ENCODE assay signal across 7 cellular contexts in the genomic region with DNA sequence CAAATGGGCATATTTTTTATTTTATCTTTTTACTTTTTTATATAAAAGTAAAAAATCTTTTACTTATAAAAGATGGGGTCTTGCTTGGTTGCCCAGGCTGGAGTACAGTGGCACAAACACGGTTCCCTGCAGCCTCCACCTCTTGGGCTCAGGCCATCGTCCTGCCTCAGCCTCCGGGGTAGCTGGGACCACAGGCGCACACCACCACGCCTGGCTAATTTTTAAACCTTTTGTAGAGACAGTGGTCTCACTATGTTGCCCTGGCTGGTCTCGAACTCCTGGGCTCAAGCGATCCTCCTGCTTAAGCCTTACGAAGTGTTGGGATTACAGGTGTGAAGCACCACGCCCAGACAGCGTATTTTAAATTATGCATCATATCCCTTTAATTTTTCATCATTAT. TPM values are rescaled to one million over a fixed set of nuclear protein-coding genes. Genes with fewer than 3 reads are reported as not detected.
DNase-seq lines count a peak whose midpoint lies in the region; ATAC-seq and TF ChIP-seq lines count a peak whose summit lies in the region.

No MANE protein-coding gene starts in this region.

- no peak overlapping the region for H3K27ac ChIP-seq in iPS-18a (ENCODE audit: low read length)

- H3K27ac Mint-ChIP-seq in activated CD8-positive, alpha-beta T cell treated with anti-CD3 and anti-CD28 coated beads, Interleukin-2, amount 10 ng/mL, durations not matched to agents 7 days and 5 days = peak overlapping the region; percentile 84
- peak overlapping the region; percentile 93 for H3K27ac Mint-ChIP-seq in stimulated activated naive B cell treated with anti-CD40 and anti-IgM and Interleukin-4, amounts not matched to agents 10 μg/mL and 1 μg/mL and 100 μg/mL, for 72 hours

- H3K27me3 ChIP-seq in iPS-18a (ENCODE audit: control insufficient read depth, insufficient read depth, low read length) = no peaks in the 10 kb centered on the region

- no peaks in the 10 kb centered on the region for H3K9me3 Mint-ChIP-seq in activated CD8-positive, alpha-beta T cell treated with anti-CD3 and anti-CD28 coated beads, Interleukin-2, amount 10 ng/mL, durations not matched to agents 7 days and 5 days (ENCODE audit: insufficient read depth)
- no peaks in the 10 kb centered on the region for H3K9me3 Mint-ChIP-seq in stimulated activated naive B cell treated with anti-CD40 and anti-IgM and Interleukin-4, amounts not matched to agents 10 μg/mL and 1 μg/mL and 100 μg/mL, for 72 hours

- DNase-seq in HFF-Myc (ENCODE audit: extremely low read depth, low read depth) (no peak), DMS79 (lab: John Stamatoyannopoulos, UW) (no peak), NCI-H1436 (lab: John Stamatoyannopoulos, UW) (no peak)
- no peak for DNase-seq in activated CD8-positive, alpha-beta T cell treated with anti-CD3 and anti-CD28 coated beads, Interleukin-2, amount 10 ng/mL, durations not matched to agents 7 days and 5 days
- no peak for DNase-seq in stimulated activated naive B cell treated with anti-CD40 and anti-IgM and Interleukin-4, amounts not matched to agents 10 μg/mL and 1 μg/mL and 100 μg/mL, for 72 hours
- DNase-seq in stimulated activated naive CD4-positive, alpha-beta T cell treated with Interleukin-2 at 50 U/mL for 16 hours (lab: John Stamatoyannopoulos, UW) = no peak

- no peaks in the 10 kb centered on the region for H3K27me3 Mint-ChIP-seq in activated CD8-positive, alpha-beta T cell treated with anti-CD3 and anti-CD28 coated beads, Interleukin-2, amount 10 ng/mL, durations not matched to agents 7 days and 5 days (ENCODE audit: low read depth)
- H3K27me3 Mint-ChIP-seq in stimulated activated naive B cell treated with anti-CD40 and anti-IgM and Interleukin-4, amounts not matched to agents 10 μg/mL and 1 μg/mL and 100 μg/mL, for 72 hours = no peaks in the 10 kb centered on the region

- H3K4me3 ChIP-seq in HFF-Myc (replicated peaks; ENCODE audit: low read depth, low read length) (peak overlapping the region; percentile 54), iPS-18a (ENCODE audit: low read length) (peak overlapping the region; percentile 78)

- H3K36me3 Mint-ChIP-seq in activated CD8-positive, alpha-beta T cell treated with anti-CD3 and anti-CD28 coated beads, Interleukin-2, amount 10 ng/mL, durations not matched to agents 7 days and 5 days (ENCODE audit: low read depth) = peaks cover 8% of the 10 kb centered on the region
- H3K36me3 Mint-ChIP-seq in stimulated activated naive B cell treated with anti-CD40 and anti-IgM and Interleukin-4, amounts not matched to agents 10 μg/mL and 1 μg/mL and 100 μg/mL, for 72 hours = peaks cover 2 to 15% of the 10 kb centered on the region in 2 donors

- TF ChIP-seq CTCF in HFF-Myc (IDR thresholded peaks at IDR 0.05; ENCODE audit: low read depth, low read length, missing control alignments) = no peak

- peak overlapping the region; percentile 84 for H3K4me3 Mint-ChIP-seq in activated CD8-positive, alpha-beta T cell treated with anti-CD3 and anti-CD28 coated beads, Interleukin-2, amount 10 ng/mL, durations not matched to agents 7 days and 5 days
- peak overlapping the region; percentile 87 to 89 for H3K4me3 Mint-ChIP-seq in stimulated activated naive B cell treated with anti-CD40 and anti-IgM and Interleukin-4, amounts not matched to agents 10 μg/mL and 1 μg/mL and 100 μg/mL, for 72 hours

- peak overlapping the region; percentile 75 for H3K9ac ChIP-seq in iPS-18a (ENCODE audit: low read length)

- H3K36me3 ChIP-seq in iPS-18a (ENCODE audit: control insufficient read depth, low read depth, low read length) = no peaks in the 10 kb centered on the region

- CTCF ChIA-PET in activated CD8-positive, alpha-beta T cell treated with anti-CD3 and anti-CD28 coated beads, Interleukin-2, amount 10 ng/mL, durations not matched to agents 7 days and 5 days (lab: Charles Lee) = interaction anchor here (1.2 to 2.9 kb wide), 3 partner anchors 9 to 17 kb away, joined by 4 to 18 read pairs (median 4); no protein-coding TSS in a partner anchor

- H3K4me1 Mint-ChIP-seq in activated CD8-positive, alpha-beta T cell treated with anti-CD3 and anti-CD28 coated beads, Interleukin-2, amount 10 ng/mL, durations not matched to agents 7 days and 5 days (ENCODE audit: low read depth) = peaks cover 42% of the 10 kb centered on the region
- H3K4me1 Mint-ChIP-seq in stimulated activated naive B cell treated with anti-CD40 and anti-IgM and Interleukin-4, amounts not matched to agents 10 μg/mL and 1 μg/mL and 100 μg/mL, for 72 hours = peaks cover 34 to 53% of the 10 kb centered on the region in 2 donors

- H3K9me3 ChIP-seq in iPS-18a (ENCODE audit: control insufficient read depth, low read depth, low read length) = no peaks in the 10 kb centered on the region

- H3K4me1 ChIP-seq in iPS-18a (ENCODE audit: control insufficient read depth, low read depth, low read length) = peaks cover 14% of the 10 kb centered on the region

- no peak for ATAC-seq in activated CD8-positive, alpha-beta T cell treated with anti-CD3 and anti-CD28 coated beads, Interleukin-2, amount 10 ng/mL, durations not matched to agents 7 days and 5 days
- ATAC-seq in stimulated activated naive B cell treated with anti-CD40 and anti-IgM and Interleukin-4, amounts not matched to agents 10 μg/mL and 1 μg/mL and 100 μg/mL, for 72 hours (replicated peaks) = no peak

- POLR2A ChIA-PET in activated CD8-positive, alpha-beta T cell treated with anti-CD3 and anti-CD28 coated beads, Interleukin-2, amount 10 ng/mL, durations not matched to agents 7 days and 5 days (lab: Charles Lee) = interaction anchor here (0.6 to 2.6 kb wide), 2 partner anchors 9 to 532 kb away, joined by 3 to 17 read pairs; no protein-coding TSS in a partner anchor

RNA-seq across cellular contexts. Expression of a gene that starts 1.0 kb away (rescaled TPM):
- total RNA-seq in activated CD8-positive, alpha-beta T cell treated with anti-CD3 and anti-CD28 coated beads, Interleukin-2, amount 10 ng/mL, durations not matched to agents 7 days and 5 days = 10 to 100 TPM in 1 of 2 experiments, 1 to 10 TPM in 1; 9.7 to 10.2 TPM

RNA-seq across cellular contexts. Expression of a gene that starts 57.1 kb away (rescaled TPM):
- total RNA-seq in activated CD8-positive, alpha-beta T cell treated with anti-CD3 and anti-CD28 coated beads, Interleukin-2, amount 10 ng/mL, durations not matched to agents 7 days and 5 days = 1 to 10 TPM; 1.1 TPM
